Comparison of ENCODE assay signal across 9 cellular contexts in genomic region chr7:56080726-56081435, GRCh38. TPM values are rescaled to one million over a fixed set of nuclear protein-coding genes. Genes with fewer than 3 reads are reported as not detected.
A peak's percentile ranks its signal among the peaks of the same experiment; 100 is the strongest.
DNase-seq lines count a peak whose midpoint lies in the region; ATAC-seq, FAIRE-seq and TF ChIP-seq lines count a peak whose summit lies in the region.
"Not testable (repeated sequence)": the region's sequence is repeated elsewhere in the genome, so short reads cannot be mapped to it uniquely, and the experiment has no call there.
"Had no signal": no experiment of that assay in that cellular context is flagged by ENCODE, and none has a peak within 500 bp of the region (broad histone marks: within the 10 kb centered on the region; RNA-seq: fewer than 3 reads in every experiment).

No MANE protein-coding gene starts in this region.

- H3K9ac ChIP-seq in endothelial cell of umbilical vein (replicated peaks; ENCODE audit: extremely low read depth, insufficient read depth, low read length), result not testable (repeated sequence)

- ATAC-seq in activated CD8-positive, alpha-beta T cell treated with anti-CD3 and anti-CD28 coated beads, Interleukin-2, amount 10 ng/mL, durations not matched to agents 7 days and 5 days; psoas muscle: not testable (repeated sequence)

- FAIRE-seq in endothelial cell of umbilical vein (lab: Jason Lieb, UNC), result not testable (repeated sequence)

- not testable (repeated sequence) for TF ChIP-seq POLR2A in breast epithelium (IDR thresholded peaks at IDR 0.05); endothelial cell of umbilical vein (IDR thresholded peaks at IDR 0.05; ENCODE audit: low read depth, low read length); stomach (IDR thresholded peaks at IDR 0.05); transverse colon (IDR thresholded peaks at IDR 0.05)

- DNase-seq in activated CD8-positive, alpha-beta T cell treated with anti-CD3 and anti-CD28 coated beads, Interleukin-2, amount 10 ng/mL, durations not matched to agents 7 days and 5 days; breast epithelium (ENCODE audit: low spot score in 2 of 2); endothelial cell of umbilical vein (ENCODE audit: low read depth, low spot score); right atrium auricular region (ENCODE audit: low spot score); psoas muscle; stomach; transverse colon: not testable (repeated sequence)

- H4K20me1 ChIP-seq in endothelial cell of umbilical vein (replicated peaks; ENCODE audit: control insufficient read depth, extremely low read depth, insufficient read depth, low read length), result not testable (repeated sequence)

- dilution Hi-C loops in endothelial cell of umbilical vein (cut with MboI; ENCODE audit: extremely low pct_ligation_motif_present, low sequenced_read_pairs), result not testable (repeated sequence)

- not testable (repeated sequence) for H3K4me3 ChIP-seq in breast epithelium; endothelial cell of umbilical vein (replicated peaks in 1 of 3; ENCODE audit: insufficient read depth in 1 of 3, low read depth in 1 of 3, low read length in 3 of 3); right atrium auricular region; psoas muscle; stomach; transverse colon

- WGBS in psoas muscle, 3 donors, result 74 to 88% (median 80%) methylated on average over 28 of the region's 28 CpGs
- 93 to 97% (median 94%) methylated on average over 22 to 28 of the region's 28 CpGs for WGBS in stomach, 5 donors
- WGBS in transverse colon (ENCODE audit: low coverage in 1 of 2), 2 donors, result 95% methylated on average over 28 of the region's 28 CpGs; no CpG with 5 or more reads in 1 of the 2 donors

- H3K9me1 ChIP-seq in endothelial cell of umbilical vein (replicated peaks; ENCODE audit: control insufficient read depth, extremely low read depth, insufficient read depth, low read length), result not testable (repeated sequence)

- not testable (repeated sequence) for H3K79me2 ChIP-seq in endothelial cell of umbilical vein (ENCODE audit: control insufficient read depth, insufficient read depth, low read length)

- peaks cover 32% of the 10 kb centered on the region for H3K36me3 Mint-ChIP-seq in activated CD8-positive, alpha-beta T cell treated with anti-CD3 and anti-CD28 coated beads, Interleukin-2, amount 10 ng/mL, durations not matched to agents 7 days and 5 days (ENCODE audit: low read depth)

- TF ChIP-seq CTCF in breast epithelium (IDR thresholded peaks at IDR 0.05); endothelial cell of umbilical vein (IDR thresholded peaks at IDR 0.05; ENCODE audit: extremely low read depth in 1 of 2, insufficient read depth in 1 of 2, low read depth in 1 of 2, low read length in 2 of 2); right atrium auricular region (IDR thresholded peaks at IDR 0.05); psoas muscle (IDR thresholded peaks at IDR 0.05); stomach (IDR thresholded peaks at IDR 0.05); transverse colon (IDR thresholded peaks at IDR 0.05): not testable (repeated sequence)

- not testable (repeated sequence) for BruUV-seq in endothelial cell of umbilical vein (replicated peaks; lab: Mats Ljungman, UMichigan)

- in situ Hi-C loops in transverse colon (cut with MboI; ENCODE audit: low pct_ligation_motif_present in 1 of 4, low pct_unique_long_range_greater_than_20kb in 1 of 4, low sequenced_read_pairs in 3 of 4), result not testable (repeated sequence)

- H3K4me2 ChIP-seq in endothelial cell of umbilical vein (ENCODE audit: insufficient read depth, low read length), result not testable (repeated sequence)

- not testable (repeated sequence) for H3K36me3 ChIP-seq in breast epithelium; endothelial cell of umbilical vein (ENCODE audit: control insufficient read depth in 2 of 2, extremely low read depth in 1 of 2, insufficient read depth in 2 of 2, low read length in 2 of 2); transverse colon
- H3K36me3 ChIP-seq in right atrium auricular region (peaks cover 43% of the 10 kb centered on the region), psoas muscle (ENCODE audit: insufficient read depth in 1 of 2, low read depth in 1 of 2) (peaks cover 0 to 31% of the 10 kb centered on the region in 2 donors), stomach (peaks cover 28 to 68% (median 48%) of the 10 kb centered on the region in 4 donors)

- not testable (repeated sequence) for H3K9me3 ChIP-seq in breast epithelium; endothelial cell of umbilical vein (replicated peaks; ENCODE audit: control insufficient read depth, insufficient read depth, low read length); right atrium auricular region; psoas muscle; stomach; transverse colon

- POLR2A ChIA-PET in activated CD8-positive, alpha-beta T cell treated with anti-CD3 and anti-CD28 coated beads, Interleukin-2, amount 10 ng/mL, durations not matched to agents 7 days and 5 days (lab: Charles Lee), result not testable (repeated sequence)
- POLR2A ChIA-PET in endothelial cell of umbilical vein (lab: Charles Lee), result interaction anchor here (1.1 kb wide), 1 partner anchor 11 kb away, joined by 4 read pairs; no protein-coding TSS in a partner anchor

- H3K27me3 ChIP-seq in breast epithelium; endothelial cell of umbilical vein (ENCODE audit: control insufficient read depth in 2 of 2, insufficient read depth in 2 of 2, low read length in 2 of 2); right atrium auricular region; psoas muscle (ENCODE audit: insufficient read depth in 3 of 3, low read length in 2 of 3); stomach; transverse colon: not testable (repeated sequence)

- H3K9me3 Mint-ChIP-seq in activated CD8-positive, alpha-beta T cell treated with anti-CD3 and anti-CD28 coated beads, Interleukin-2, amount 10 ng/mL, durations not matched to agents 7 days and 5 days (ENCODE audit: insufficient read depth), result not testable (repeated sequence)

- H3K4me1 Mint-ChIP-seq in activated CD8-positive, alpha-beta T cell treated with anti-CD3 and anti-CD28 coated beads, Interleukin-2, amount 10 ng/mL, durations not matched to agents 7 days and 5 days (ENCODE audit: low read depth), result not testable (repeated sequence)

- H3K4me3 Mint-ChIP-seq in activated CD8-positive, alpha-beta T cell treated with anti-CD3 and anti-CD28 coated beads, Interleukin-2, amount 10 ng/mL, durations not matched to agents 7 days and 5 days, result not testable (repeated sequence)

- H3K4me1 ChIP-seq in breast epithelium, result peaks cover 7 to 22% of the 10 kb centered on the region in 2 donors
- H3K4me1 ChIP-seq in endothelial cell of umbilical vein (ENCODE audit: control insufficient read depth, extremely low read depth, insufficient read depth, low read length), result peaks cover 26% of the 10 kb centered on the region
- H3K4me1 ChIP-seq in right atrium auricular region, result peaks cover 0 to 36% of the 10 kb centered on the region in 2 donors
- peaks cover 62% of the 10 kb centered on the region for H3K4me1 ChIP-seq in psoas muscle
- H3K4me1 ChIP-seq in stomach, result peaks cover 16 to 31% (median 25%) of the 10 kb centered on the region in 4 donors
- peaks cover 6 to 20% (median 10%) of the 10 kb centered on the region in 4 donors for H3K4me1 ChIP-seq in transverse colon

- H3K27ac Mint-ChIP-seq in activated CD8-positive, alpha-beta T cell treated with anti-CD3 and anti-CD28 coated beads, Interleukin-2, amount 10 ng/mL, durations not matched to agents 7 days and 5 days, result peak overlapping the region; percentile 25

- H3K27ac ChIP-seq in breast epithelium (peak overlapping the region; percentile 72 to 92), endothelial cell of umbilical vein (ENCODE audit: insufficient read depth, low read depth, low read length) (peak overlapping the region; percentile 73), right atrium auricular region (peak overlapping the region; percentile 75 to 83), psoas muscle (peak overlapping the region; percentile 74), stomach (peak overlapping the region in 3 of 5 donors; percentile 74 to 79 (median 75)), transverse colon (peak overlapping the region; percentile 75 to 79 (median 78))

- not testable (repeated sequence) for H2AFZ ChIP-seq in endothelial cell of umbilical vein (ENCODE audit: low read depth, low read length)

- not testable (repeated sequence) for TF ChIP-seq EP300 in stomach (IDR thresholded peaks at IDR 0.05); transverse colon (IDR thresholded peaks at IDR 0.05; ENCODE audit: low read depth)

- CTCF ChIA-PET in activated CD8-positive, alpha-beta T cell treated with anti-CD3 and anti-CD28 coated beads, Interleukin-2, amount 10 ng/mL, durations not matched to agents 7 days and 5 days (lab: Charles Lee), result not testable (repeated sequence)
- CTCF ChIA-PET in endothelial cell of umbilical vein (lab: Charles Lee), result interaction anchor here (0.7 to 3.1 kb wide), 5 partner anchors 8 to 531 kb away, joined by 3 to 49 read pairs (median 10); partner anchors contain the start of gene PHKG1

- H3K27me3 Mint-ChIP-seq in activated CD8-positive, alpha-beta T cell treated with anti-CD3 and anti-CD28 coated beads, Interleukin-2, amount 10 ng/mL, durations not matched to agents 7 days and 5 days (ENCODE audit: low read depth), result not testable (repeated sequence)

- intact Hi-C loops in breast epithelium (cut with DNase I; ENCODE audit: low total_unique reads); endothelial cell of umbilical vein (cut with micrococcal nuclease); psoas muscle (cut with DNase I); stomach (cut with DNase I; ENCODE audit: low total_unique reads); transverse colon (cut with DNase I; ENCODE audit: low total_unique reads): not testable (repeated sequence)

RNA-seq across cellular contexts. Expression of gene PHKG1, which starts 11.9 kb away (rescaled TPM):
- 1 to 10 TPM; 1.7 to 2.0 TPM for total RNA-seq in activated CD8-positive, alpha-beta T cell treated with anti-CD3 and anti-CD28 coated beads, Interleukin-2, amount 10 ng/mL, durations not matched to agents 7 days and 5 days
- 1 to 10 TPM; 2.6 to 4.3 (median 2.8) TPM for total RNA-seq in breast epithelium
- 0.72 and 1.00 TPM in 2 replicates for total RNA-seq in endothelial cell of umbilical vein
- 0.32 and 0.78 TPM in 2 replicates for polyA plus RNA-seq in endothelial cell of umbilical vein
- polyA plus RNA-seq in endothelial cell of umbilical vein (2011; cell fraction: cytosol; rRNA removed), result 0.10 and 0.21 TPM in 2 replicates
- 3.1 and 3.2 TPM in 2 replicates for polyA plus RNA-seq in endothelial cell of umbilical vein (2011; cell fraction: nucleus; rRNA removed)
- polyA plus RNA-seq in endothelial cell of umbilical vein (2012), result 0.56 and 1.1 TPM in 2 replicates
- 0.93 TPM in 1 of 2 replicates, not detected in the other for polyA minus RNA-seq in endothelial cell of umbilical vein
- not detected for polyA minus RNA-seq in endothelial cell of umbilical vein (2011; cell fraction: cytosol; rRNA and poly(A)+ RNA removed)
- 1.2 and 2.5 TPM in 2 replicates for polyA minus RNA-seq in endothelial cell of umbilical vein (2011; cell fraction: nucleus; rRNA and poly(A)+ RNA removed)
- total RNA-seq in right atrium auricular region, result 10 to 100 TPM; 11.7 to 27.3 TPM
- total RNA-seq in psoas muscle, result 10 to 100 TPM; 32.2 to 99.6 (median 46.3) TPM
- 10 to 100 TPM in 2 of 3 donors, 1 to 10 TPM in 1; 9.2 to 65.1 (median 39.2) TPM for polyA plus RNA-seq in psoas muscle
- total RNA-seq in stomach, result 10 to 100 TPM in 2 of 5 donors, 1 to 10 TPM in 1, not detected in 2; 1.5 to 39.3 (median 11.1) TPM
- polyA plus RNA-seq in stomach, result 1 to 10 TPM in 1 of 3 donors, under 1 TPM in 1, not detected in 1; 0.31 to 1.0 TPM
- 1 to 10 TPM in 3 of 4 donors, not detected in 1; 1.2 to 9.7 (median 1.6) TPM for total RNA-seq in transverse colon
- total RNA-seq: GM23338, NCI-H460 had no signal
- polyA plus RNA-seq: GM23338 had no signal

RNA-seq across cellular contexts. Expression of gene SUMF2, which starts 16.8 kb away (rescaled TPM):
- total RNA-seq in activated CD8-positive, alpha-beta T cell treated with anti-CD3 and anti-CD28 coated beads, Interleukin-2, amount 10 ng/mL, durations not matched to agents 7 days and 5 days, result 100 to 1,000 TPM; 121 to 124 TPM
- total RNA-seq in breast epithelium, result 100 to 1,000 TPM; 123 to 131 (median 127) TPM
- total RNA-seq in endothelial cell of umbilical vein, result 107 and 110 TPM in 2 replicates
- polyA plus RNA-seq in endothelial cell of umbilical vein, result 91.3 and 92.4 TPM in 2 replicates
- 102 and 119 TPM in 2 replicates for polyA plus RNA-seq in endothelial cell of umbilical vein (2011; cell fraction: cytosol; rRNA removed)
- polyA plus RNA-seq in endothelial cell of umbilical vein (2011; cell fraction: nucleus; rRNA removed), result 169 and 183 TPM in 2 replicates
- polyA plus RNA-seq in endothelial cell of umbilical vein (2012), result 88.0 and 88.7 TPM in 2 replicates
- polyA minus RNA-seq in endothelial cell of umbilical vein, result 93.6 and 96.9 TPM in 2 replicates
- polyA minus RNA-seq in endothelial cell of umbilical vein (2011; cell fraction: cytosol; rRNA and poly(A)+ RNA removed), result 42.5 TPM
- polyA minus RNA-seq in endothelial cell of umbilical vein (2011; cell fraction: nucleus; rRNA and poly(A)+ RNA removed), result 46.1 and 56.9 TPM in 2 replicates
- total RNA-seq in right atrium auricular region, result 10 to 100 TPM; 31.7 to 54.9 TPM
- total RNA-seq in psoas muscle, result 10 to 100 TPM; 22.0 to 35.2 (median 22.8) TPM
- polyA plus RNA-seq in psoas muscle, result 10 to 100 TPM; 26.8 to 29.1 (median 27.3) TPM
- 100 to 1,000 TPM in 4 of 5 donors, 10 to 100 TPM in 1; 88.9 to 339 (median 120) TPM for total RNA-seq in stomach
- 10 to 100 TPM; 40.8 to 71.5 (median 68.2) TPM for polyA plus RNA-seq in stomach
- 100 to 1,000 TPM in 3 of 4 donors, 10 to 100 TPM in 1; 93.4 to 481 (median 127) TPM for total RNA-seq in transverse colon

RNA-seq across cellular contexts. Expression of gene CHCHD2, which starts 25.4 kb away (rescaled TPM):
- total RNA-seq in activated CD8-positive, alpha-beta T cell treated with anti-CD3 and anti-CD28 coated beads, Interleukin-2, amount 10 ng/mL, durations not matched to agents 7 days and 5 days, result 100 to 1,000 TPM; 526 to 534 TPM
- total RNA-seq in breast epithelium (100 to 1,000 TPM; 327 to 371 (median 363) TPM), endothelial cell of umbilical vein (368 and 378 TPM in 2 replicates), right atrium auricular region (100 to 1,000 TPM; 439 to 485 TPM), psoas muscle (100 to 1,000 TPM; 475 to 571 (median 506) TPM), stomach (100 to 1,000 TPM in 3 of 5 donors, 10 to 100 TPM in 2; 43.7 to 232 (median 149) TPM), transverse colon (100 to 1,000 TPM in 3 of 4 donors, 10 to 100 TPM in 1; 99.9 to 395 (median 254) TPM)
- polyA plus RNA-seq in endothelial cell of umbilical vein (616 and 626 TPM in 2 replicates), psoas muscle (100 to 1,000 TPM; 593 to 948 (median 729) TPM), stomach (100 to 1,000 TPM; 455 to 710 (median 659) TPM)
- 387 and 441 TPM in 2 replicates for polyA plus RNA-seq in endothelial cell of umbilical vein (2011; cell fraction: cytosol; rRNA removed)
- polyA plus RNA-seq in endothelial cell of umbilical vein (2011; cell fraction: nucleus; rRNA removed), result 127 and 130 TPM in 2 replicates
- 307 and 367 TPM in 2 replicates for polyA plus RNA-seq in endothelial cell of umbilical vein (2012)
- 106 and 112 TPM in 2 replicates for polyA minus RNA-seq in endothelial cell of umbilical vein
- polyA minus RNA-seq in endothelial cell of umbilical vein (2011; cell fraction: cytosol; rRNA and poly(A)+ RNA removed), result 196 TPM
- 23.4 and 47.2 TPM in 2 replicates for polyA minus RNA-seq in endothelial cell of umbilical vein (2011; cell fraction: nucleus; rRNA and poly(A)+ RNA removed)
- total RNA-seq: GM23338 had no signal

RNA-seq across cellular contexts. Expression of gene CCT6A, which starts 29.3 kb away (rescaled TPM):
- total RNA-seq in activated CD8-positive, alpha-beta T cell treated with anti-CD3 and anti-CD28 coated beads, Interleukin-2, amount 10 ng/mL, durations not matched to agents 7 days and 5 days, result 100 to 1,000 TPM; 157 to 170 TPM
- total RNA-seq in breast epithelium (100 to 1,000 TPM in 2 of 3 donors, 10 to 100 TPM in 1; 75.7 to 137 (median 112) TPM), endothelial cell of umbilical vein (210 and 221 TPM in 2 replicates), right atrium auricular region (10 to 100 TPM; 39.3 to 68.1 TPM), psoas muscle (100 to 1,000 TPM in 3 of 4 donors, 10 to 100 TPM in 1; 96.5 to 135 (median 130) TPM), stomach (100 to 1,000 TPM in 3 of 5 donors, 10 to 100 TPM in 2; 36.8 to 200 (median 150) TPM), transverse colon (10 to 100 TPM; 47.9 to 92.9 (median 70.9) TPM)
- polyA plus RNA-seq in endothelial cell of umbilical vein (119 and 152 TPM in 2 replicates), psoas muscle (100 to 1,000 TPM; 138 to 259 (median 235) TPM), stomach (100 to 1,000 TPM in 1 of 3 donors, 10 to 100 TPM in 2; 77.9 to 126 (median 78.4) TPM)
- 216 and 226 TPM in 2 replicates for polyA plus RNA-seq in endothelial cell of umbilical vein (2011; cell fraction: cytosol; rRNA removed)
- polyA plus RNA-seq in endothelial cell of umbilical vein (2011; cell fraction: nucleus; rRNA removed), result 167 and 257 TPM in 2 replicates
- 181 and 289 TPM in 2 replicates for polyA plus RNA-seq in endothelial cell of umbilical vein (2012)
- polyA minus RNA-seq in endothelial cell of umbilical vein, result 149 and 154 TPM in 2 replicates
- 143 TPM for polyA minus RNA-seq in endothelial cell of umbilical vein (2011; cell fraction: cytosol; rRNA and poly(A)+ RNA removed)
- polyA minus RNA-seq in endothelial cell of umbilical vein (2011; cell fraction: nucleus; rRNA and poly(A)+ RNA removed), result 80.0 and 93.9 TPM in 2 replicates

RNA-seq across cellular contexts. Expression of gene PSPH, which starts 29.6 kb away (rescaled TPM):
- 10 to 100 TPM; 14.6 to 16.8 TPM for total RNA-seq in activated CD8-positive, alpha-beta T cell treated with anti-CD3 and anti-CD28 coated beads, Interleukin-2, amount 10 ng/mL, durations not matched to agents 7 days and 5 days
- total RNA-seq in breast epithelium (10 to 100 TPM; 11.4 to 17.7 (median 14.4) TPM), endothelial cell of umbilical vein (20.3 and 24.2 TPM in 2 replicates), right atrium auricular region (10 to 100 TPM in 1 of 2 donors, 1 to 10 TPM in 1; 8.0 to 11.6 TPM), psoas muscle (10 to 100 TPM in 1 of 4 donors, 1 to 10 TPM in 3; 2.6 to 10.8 (median 5.1) TPM), stomach (10 to 100 TPM in 1 of 5 donors, 1 to 10 TPM in 3, under 1 TPM in 1; 0.45 to 53.1 (median 3.8) TPM), transverse colon (10 to 100 TPM in 2 of 4 donors, 1 to 10 TPM in 2; 8.9 to 15.1 (median 10.0) TPM)
- polyA plus RNA-seq in endothelial cell of umbilical vein (10.3 and 11.8 TPM in 2 replicates), psoas muscle (10 to 100 TPM in 1 of 3 donors, 1 to 10 TPM in 2; 2.5 to 11.2 (median 5.6) TPM), stomach (10 to 100 TPM in 1 of 3 donors, 1 to 10 TPM in 2; 5.5 to 10.6 (median 7.3) TPM)
- polyA plus RNA-seq in endothelial cell of umbilical vein (2011; cell fraction: cytosol; rRNA removed), result 27.5 and 28.8 TPM in 2 replicates
- polyA plus RNA-seq in endothelial cell of umbilical vein (2011; cell fraction: nucleus; rRNA removed), result 13.0 and 15.2 TPM in 2 replicates
- polyA plus RNA-seq in endothelial cell of umbilical vein (2012), result 14.5 and 16.5 TPM in 2 replicates
- 18.8 and 32.3 TPM in 2 replicates for polyA minus RNA-seq in endothelial cell of umbilical vein
- 40.7 TPM for polyA minus RNA-seq in endothelial cell of umbilical vein (2011; cell fraction: cytosol; rRNA and poly(A)+ RNA removed)
- polyA minus RNA-seq in endothelial cell of umbilical vein (2011; cell fraction: nucleus; rRNA and poly(A)+ RNA removed), result 9.5 and 12.7 TPM in 2 replicates
